In the genomic region with DNA sequence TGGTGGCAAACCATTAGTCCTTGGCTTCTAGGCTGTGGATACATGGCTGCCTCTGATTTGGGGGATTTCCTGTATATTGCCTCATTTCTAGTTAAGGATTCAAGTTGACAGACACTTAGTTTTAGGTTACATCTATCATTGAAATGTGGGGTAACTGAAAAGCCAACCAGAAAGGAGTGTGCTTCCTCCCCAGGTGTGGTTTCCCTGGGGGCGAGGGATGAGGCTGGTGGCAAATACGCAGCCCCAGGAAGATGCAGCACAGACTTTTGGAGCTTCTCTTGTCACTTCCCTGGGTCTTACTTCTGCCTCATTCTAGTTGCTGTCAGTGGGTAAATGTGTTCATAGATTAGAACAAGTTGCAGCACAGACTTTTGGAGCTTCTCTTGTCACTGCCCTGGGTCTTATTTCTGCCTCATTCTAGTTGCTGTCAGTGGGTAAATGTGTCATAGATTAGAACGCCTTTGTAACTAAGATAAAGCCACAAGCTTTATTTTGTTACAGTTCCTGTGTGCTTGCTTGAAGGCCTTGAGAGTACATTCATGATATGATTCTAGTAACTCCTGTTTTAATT, we compare ENCODE assay signal across 1 cellular context.
TF ChIP-seq lines count a peak whose summit lies in the region.

No MANE protein-coding gene starts in this region.

TF ChIP-seq in K562, 482 proteins besides CTCF, POLR2A, EP300 and RAD21 (continued from another document and continues in another):
- TF ChIP-seq, protein P1, sequence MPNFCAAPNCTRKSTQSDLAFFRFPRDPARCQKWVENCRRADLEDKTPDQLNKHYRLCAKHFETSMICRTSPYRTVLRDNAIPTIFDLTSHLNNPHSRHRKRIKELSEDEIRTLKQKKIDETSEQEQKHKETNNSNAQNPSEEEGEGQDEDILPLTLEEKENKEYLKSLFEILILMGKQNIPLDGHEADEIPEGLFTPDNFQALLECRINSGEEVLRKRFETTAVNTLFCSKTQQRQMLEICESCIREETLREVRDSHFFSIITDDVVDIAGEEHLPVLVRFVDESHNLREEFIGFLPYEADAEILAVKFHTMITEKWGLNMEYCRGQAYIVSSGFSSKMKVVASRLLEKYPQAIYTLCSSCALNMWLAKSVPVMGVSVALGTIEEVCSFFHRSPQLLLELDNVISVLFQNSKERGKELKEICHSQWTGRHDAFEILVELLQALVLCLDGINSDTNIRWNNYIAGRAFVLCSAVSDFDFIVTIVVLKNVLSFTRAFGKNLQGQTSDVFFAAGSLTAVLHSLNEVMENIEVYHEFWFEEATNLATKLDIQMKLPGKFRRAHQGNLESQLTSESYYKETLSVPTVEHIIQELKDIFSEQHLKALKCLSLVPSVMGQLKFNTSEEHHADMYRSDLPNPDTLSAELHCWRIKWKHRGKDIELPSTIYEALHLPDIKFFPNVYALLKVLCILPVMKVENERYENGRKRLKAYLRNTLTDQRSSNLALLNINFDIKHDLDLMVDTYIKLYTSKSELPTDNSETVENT (CRISPR knock-in tag; IDR thresholded peaks at IDR 0.05), result no peak
- TF ChIP-seq ZNF121 (CRISPR knock-in tag; conservative IDR thresholded peaks at IDR 0.05) (no peak), SMARCA4 (IDR thresholded peaks at IDR 0.05) (peak; percentile 73), POLR2AphosphoS5 (IDR thresholded peaks at IDR 0.05; ENCODE audit: control insufficient read depth, insufficient read depth, low read depth, low read length) (peak; percentile 50; the same call in 1 of the 2 replicates), ZNF644 (tag; IDR thresholded peaks at IDR 0.05; ENCODE audit: low read depth) (no peak), ZNF217 (CRISPR knock-in tag; IDR thresholded peaks at IDR 0.05) (no peak), PURB (CRISPR knock-in tag; IDR thresholded peaks at IDR 0.05; ENCODE audit: low read depth) (no peak), POLR2H (tag; IDR thresholded peaks at IDR 0.05; ENCODE audit: low read depth) (no peak), ZNF184 (CRISPR knock-in tag; IDR thresholded peaks at IDR 0.05) (no peak), TEAD2 (tag; IDR thresholded peaks at IDR 0.05) (no peak), MTA2 (IDR thresholded peaks at IDR 0.05; ENCODE audit: low read depth) (peak; percentile 66), RBFOX2 (IDR thresholded peaks at IDR 0.05; ENCODE audit: low read depth, low read length) (no peak), FOXJ3 (CRISPR knock-in tag; IDR thresholded peaks at IDR 0.05) (no peak), CREM (IDR thresholded peaks at IDR 0.05; ENCODE audit: low read depth) (peak; percentile 27; the same call in 1 of the 2 replicates)
- TF ChIP-seq, protein P2, sequence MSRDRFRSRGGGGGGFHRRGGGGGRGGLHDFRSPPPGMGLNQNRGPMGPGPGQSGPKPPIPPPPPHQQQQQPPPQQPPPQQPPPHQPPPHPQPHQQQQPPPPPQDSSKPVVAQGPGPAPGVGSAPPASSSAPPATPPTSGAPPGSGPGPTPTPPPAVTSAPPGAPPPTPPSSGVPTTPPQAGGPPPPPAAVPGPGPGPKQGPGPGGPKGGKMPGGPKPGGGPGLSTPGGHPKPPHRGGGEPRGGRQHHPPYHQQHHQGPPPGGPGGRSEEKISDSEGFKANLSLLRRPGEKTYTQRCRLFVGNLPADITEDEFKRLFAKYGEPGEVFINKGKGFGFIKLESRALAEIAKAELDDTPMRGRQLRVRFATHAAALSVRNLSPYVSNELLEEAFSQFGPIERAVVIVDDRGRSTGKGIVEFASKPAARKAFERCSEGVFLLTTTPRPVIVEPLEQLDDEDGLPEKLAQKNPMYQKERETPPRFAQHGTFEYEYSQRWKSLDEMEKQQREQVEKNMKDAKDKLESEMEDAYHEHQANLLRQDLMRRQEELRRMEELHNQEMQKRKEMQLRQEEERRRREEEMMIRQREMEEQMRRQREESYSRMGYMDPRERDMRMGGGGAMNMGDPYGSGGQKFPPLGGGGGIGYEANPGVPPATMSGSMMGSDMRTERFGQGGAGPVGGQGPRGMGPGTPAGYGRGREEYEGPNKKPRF (IDR thresholded peaks at IDR 0.05; ENCODE audit: low read depth, low read length), result no peak
- TF ChIP-seq, protein P3, sequence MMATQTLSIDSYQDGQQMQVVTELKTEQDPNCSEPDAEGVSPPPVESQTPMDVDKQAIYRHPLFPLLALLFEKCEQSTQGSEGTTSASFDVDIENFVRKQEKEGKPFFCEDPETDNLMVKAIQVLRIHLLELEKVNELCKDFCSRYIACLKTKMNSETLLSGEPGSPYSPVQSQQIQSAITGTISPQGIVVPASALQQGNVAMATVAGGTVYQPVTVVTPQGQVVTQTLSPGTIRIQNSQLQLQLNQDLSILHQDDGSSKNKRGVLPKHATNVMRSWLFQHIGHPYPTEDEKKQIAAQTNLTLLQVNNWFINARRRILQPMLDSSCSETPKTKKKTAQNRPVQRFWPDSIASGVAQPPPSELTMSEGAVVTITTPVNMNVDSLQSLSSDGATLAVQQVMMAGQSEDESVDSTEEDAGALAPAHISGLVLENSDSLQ (IDR thresholded peaks at IDR 0.05), result peak; percentile 60
- TF ChIP-seq, protein P4, sequence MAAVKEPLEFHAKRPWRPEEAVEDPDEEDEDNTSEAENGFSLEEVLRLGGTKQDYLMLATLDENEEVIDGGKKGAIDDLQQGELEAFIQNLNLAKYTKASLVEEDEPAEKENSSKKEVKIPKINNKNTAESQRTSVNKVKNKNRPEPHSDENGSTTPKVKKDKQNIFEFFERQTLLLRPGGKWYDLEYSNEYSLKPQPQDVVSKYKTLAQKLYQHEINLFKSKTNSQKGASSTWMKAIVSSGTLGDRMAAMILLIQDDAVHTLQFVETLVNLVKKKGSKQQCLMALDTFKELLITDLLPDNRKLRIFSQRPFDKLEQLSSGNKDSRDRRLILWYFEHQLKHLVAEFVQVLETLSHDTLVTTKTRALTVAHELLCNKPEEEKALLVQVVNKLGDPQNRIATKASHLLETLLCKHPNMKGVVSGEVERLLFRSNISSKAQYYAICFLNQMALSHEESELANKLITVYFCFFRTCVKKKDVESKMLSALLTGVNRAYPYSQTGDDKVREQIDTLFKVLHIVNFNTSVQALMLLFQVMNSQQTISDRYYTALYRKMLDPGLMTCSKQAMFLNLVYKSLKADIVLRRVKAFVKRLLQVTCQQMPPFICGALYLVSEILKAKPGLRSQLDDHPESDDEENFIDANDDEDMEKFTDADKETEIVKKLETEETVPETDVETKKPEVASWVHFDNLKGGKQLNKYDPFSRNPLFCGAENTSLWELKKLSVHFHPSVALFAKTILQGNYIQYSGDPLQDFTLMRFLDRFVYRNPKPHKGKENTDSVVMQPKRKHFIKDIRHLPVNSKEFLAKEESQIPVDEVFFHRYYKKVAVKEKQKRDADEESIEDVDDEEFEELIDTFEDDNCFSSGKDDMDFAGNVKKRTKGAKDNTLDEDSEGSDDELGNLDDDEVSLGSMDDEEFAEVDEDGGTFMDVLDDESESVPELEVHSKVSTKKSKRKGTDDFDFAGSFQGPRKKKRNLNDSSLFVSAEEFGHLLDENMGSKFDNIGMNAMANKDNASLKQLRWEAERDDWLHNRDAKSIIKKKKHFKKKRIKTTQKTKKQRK (IDR thresholded peaks at IDR 0.05; ENCODE audit: borderline replicate concordance, low read depth, low read length), result no peak
- TF ChIP-seq, protein P5, sequence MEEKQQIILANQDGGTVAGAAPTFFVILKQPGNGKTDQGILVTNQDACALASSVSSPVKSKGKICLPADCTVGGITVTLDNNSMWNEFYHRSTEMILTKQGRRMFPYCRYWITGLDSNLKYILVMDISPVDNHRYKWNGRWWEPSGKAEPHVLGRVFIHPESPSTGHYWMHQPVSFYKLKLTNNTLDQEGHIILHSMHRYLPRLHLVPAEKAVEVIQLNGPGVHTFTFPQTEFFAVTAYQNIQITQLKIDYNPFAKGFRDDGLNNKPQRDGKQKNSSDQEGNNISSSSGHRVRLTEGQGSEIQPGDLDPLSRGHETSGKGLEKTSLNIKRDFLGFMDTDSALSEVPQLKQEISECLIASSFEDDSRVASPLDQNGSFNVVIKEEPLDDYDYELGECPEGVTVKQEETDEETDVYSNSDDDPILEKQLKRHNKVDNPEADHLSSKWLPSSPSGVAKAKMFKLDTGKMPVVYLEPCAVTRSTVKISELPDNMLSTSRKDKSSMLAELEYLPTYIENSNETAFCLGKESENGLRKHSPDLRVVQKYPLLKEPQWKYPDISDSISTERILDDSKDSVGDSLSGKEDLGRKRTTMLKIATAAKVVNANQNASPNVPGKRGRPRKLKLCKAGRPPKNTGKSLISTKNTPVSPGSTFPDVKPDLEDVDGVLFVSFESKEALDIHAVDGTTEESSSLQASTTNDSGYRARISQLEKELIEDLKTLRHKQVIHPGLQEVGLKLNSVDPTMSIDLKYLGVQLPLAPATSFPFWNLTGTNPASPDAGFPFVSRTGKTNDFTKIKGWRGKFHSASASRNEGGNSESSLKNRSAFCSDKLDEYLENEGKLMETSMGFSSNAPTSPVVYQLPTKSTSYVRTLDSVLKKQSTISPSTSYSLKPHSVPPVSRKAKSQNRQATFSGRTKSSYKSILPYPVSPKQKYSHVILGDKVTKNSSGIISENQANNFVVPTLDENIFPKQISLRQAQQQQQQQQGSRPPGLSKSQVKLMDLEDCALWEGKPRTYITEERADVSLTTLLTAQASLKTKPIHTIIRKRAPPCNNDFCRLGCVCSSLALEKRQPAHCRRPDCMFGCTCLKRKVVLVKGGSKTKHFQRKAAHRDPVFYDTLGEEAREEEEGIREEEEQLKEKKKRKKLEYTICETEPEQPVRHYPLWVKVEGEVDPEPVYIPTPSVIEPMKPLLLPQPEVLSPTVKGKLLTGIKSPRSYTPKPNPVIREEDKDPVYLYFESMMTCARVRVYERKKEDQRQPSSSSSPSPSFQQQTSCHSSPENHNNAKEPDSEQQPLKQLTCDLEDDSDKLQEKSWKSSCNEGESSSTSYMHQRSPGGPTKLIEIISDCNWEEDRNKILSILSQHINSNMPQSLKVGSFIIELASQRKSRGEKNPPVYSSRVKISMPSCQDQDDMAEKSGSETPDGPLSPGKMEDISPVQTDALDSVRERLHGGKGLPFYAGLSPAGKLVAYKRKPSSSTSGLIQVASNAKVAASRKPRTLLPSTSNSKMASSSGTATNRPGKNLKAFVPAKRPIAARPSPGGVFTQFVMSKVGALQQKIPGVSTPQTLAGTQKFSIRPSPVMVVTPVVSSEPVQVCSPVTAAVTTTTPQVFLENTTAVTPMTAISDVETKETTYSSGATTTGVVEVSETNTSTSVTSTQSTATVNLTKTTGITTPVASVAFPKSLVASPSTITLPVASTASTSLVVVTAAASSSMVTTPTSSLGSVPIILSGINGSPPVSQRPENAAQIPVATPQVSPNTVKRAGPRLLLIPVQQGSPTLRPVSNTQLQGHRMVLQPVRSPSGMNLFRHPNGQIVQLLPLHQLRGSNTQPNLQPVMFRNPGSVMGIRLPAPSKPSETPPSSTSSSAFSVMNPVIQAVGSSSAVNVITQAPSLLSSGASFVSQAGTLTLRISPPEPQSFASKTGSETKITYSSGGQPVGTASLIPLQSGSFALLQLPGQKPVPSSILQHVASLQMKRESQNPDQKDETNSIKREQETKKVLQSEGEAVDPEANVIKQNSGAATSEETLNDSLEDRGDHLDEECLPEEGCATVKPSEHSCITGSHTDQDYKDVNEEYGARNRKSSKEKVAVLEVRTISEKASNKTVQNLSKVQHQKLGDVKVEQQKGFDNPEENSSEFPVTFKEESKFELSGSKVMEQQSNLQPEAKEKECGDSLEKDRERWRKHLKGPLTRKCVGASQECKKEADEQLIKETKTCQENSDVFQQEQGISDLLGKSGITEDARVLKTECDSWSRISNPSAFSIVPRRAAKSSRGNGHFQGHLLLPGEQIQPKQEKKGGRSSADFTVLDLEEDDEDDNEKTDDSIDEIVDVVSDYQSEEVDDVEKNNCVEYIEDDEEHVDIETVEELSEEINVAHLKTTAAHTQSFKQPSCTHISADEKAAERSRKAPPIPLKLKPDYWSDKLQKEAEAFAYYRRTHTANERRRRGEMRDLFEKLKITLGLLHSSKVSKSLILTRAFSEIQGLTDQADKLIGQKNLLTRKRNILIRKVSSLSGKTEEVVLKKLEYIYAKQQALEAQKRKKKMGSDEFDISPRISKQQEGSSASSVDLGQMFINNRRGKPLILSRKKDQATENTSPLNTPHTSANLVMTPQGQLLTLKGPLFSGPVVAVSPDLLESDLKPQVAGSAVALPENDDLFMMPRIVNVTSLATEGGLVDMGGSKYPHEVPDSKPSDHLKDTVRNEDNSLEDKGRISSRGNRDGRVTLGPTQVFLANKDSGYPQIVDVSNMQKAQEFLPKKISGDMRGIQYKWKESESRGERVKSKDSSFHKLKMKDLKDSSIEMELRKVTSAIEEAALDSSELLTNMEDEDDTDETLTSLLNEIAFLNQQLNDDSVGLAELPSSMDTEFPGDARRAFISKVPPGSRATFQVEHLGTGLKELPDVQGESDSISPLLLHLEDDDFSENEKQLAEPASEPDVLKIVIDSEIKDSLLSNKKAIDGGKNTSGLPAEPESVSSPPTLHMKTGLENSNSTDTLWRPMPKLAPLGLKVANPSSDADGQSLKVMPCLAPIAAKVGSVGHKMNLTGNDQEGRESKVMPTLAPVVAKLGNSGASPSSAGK (IDR thresholded peaks at IDR 0.05), result no peak
- TF ChIP-seq, protein P6, sequence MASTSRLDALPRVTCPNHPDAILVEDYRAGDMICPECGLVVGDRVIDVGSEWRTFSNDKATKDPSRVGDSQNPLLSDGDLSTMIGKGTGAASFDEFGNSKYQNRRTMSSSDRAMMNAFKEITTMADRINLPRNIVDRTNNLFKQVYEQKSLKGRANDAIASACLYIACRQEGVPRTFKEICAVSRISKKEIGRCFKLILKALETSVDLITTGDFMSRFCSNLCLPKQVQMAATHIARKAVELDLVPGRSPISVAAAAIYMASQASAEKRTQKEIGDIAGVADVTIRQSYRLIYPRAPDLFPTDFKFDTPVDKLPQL (IDR thresholded peaks at IDR 0.05; ENCODE audit: extremely low read depth, insufficient read length), result no peak
- TF ChIP-seq, protein P7, sequence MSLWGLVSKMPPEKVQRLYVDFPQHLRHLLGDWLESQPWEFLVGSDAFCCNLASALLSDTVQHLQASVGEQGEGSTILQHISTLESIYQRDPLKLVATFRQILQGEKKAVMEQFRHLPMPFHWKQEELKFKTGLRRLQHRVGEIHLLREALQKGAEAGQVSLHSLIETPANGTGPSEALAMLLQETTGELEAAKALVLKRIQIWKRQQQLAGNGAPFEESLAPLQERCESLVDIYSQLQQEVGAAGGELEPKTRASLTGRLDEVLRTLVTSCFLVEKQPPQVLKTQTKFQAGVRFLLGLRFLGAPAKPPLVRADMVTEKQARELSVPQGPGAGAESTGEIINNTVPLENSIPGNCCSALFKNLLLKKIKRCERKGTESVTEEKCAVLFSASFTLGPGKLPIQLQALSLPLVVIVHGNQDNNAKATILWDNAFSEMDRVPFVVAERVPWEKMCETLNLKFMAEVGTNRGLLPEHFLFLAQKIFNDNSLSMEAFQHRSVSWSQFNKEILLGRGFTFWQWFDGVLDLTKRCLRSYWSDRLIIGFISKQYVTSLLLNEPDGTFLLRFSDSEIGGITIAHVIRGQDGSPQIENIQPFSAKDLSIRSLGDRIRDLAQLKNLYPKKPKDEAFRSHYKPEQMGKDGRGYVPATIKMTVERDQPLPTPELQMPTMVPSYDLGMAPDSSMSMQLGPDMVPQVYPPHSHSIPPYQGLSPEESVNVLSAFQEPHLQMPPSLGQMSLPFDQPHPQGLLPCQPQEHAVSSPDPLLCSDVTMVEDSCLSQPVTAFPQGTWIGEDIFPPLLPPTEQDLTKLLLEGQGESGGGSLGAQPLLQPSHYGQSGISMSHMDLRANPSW (CRISPR knock-in tag; IDR thresholded peaks at IDR 0.05), result no peak
- TF ChIP-seq, protein P8, sequence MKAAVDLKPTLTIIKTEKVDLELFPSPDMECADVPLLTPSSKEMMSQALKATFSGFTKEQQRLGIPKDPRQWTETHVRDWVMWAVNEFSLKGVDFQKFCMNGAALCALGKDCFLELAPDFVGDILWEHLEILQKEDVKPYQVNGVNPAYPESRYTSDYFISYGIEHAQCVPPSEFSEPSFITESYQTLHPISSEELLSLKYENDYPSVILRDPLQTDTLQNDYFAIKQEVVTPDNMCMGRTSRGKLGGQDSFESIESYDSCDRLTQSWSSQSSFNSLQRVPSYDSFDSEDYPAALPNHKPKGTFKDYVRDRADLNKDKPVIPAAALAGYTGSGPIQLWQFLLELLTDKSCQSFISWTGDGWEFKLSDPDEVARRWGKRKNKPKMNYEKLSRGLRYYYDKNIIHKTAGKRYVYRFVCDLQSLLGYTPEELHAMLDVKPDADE (conservative IDR thresholded peaks at IDR 0.05; ENCODE audit: control insufficient read depth, low read depth, low read length), result no peak
